ENCODE assay signal across 14 cellular contexts in the genomic region with DNA sequence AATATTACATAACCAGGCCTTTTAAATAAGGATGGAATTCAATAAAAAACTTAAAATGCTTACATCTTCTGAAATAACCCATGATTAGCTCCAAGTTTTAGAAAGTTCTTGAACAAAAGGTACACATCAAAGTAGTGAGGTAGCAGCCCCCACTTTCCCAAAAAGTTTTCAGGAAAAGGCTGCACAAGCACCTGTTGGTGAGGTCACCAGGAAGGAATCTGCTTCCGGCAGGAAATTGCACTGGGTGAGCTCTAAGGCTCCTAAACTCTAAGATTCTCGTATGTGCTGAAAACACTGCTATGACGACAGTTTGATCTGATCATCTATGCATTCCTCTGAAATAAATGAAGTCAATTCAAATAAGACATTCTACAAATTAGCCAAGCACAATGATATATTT. TPM values are rescaled to one million over a fixed set of nuclear protein-coding genes. Genes with fewer than 3 reads are reported as not detected.
DNase-seq lines count a peak whose midpoint lies in the region; ATAC-seq, FAIRE-seq and TF ChIP-seq lines count a peak whose summit lies in the region.
"Had no signal": no experiment of that assay in that cellular context is flagged by ENCODE, and none has a peak within 500 bp of the region (broad histone marks: within the 10 kb centered on the region; RNA-seq: fewer than 3 reads in every experiment).

No MANE protein-coding gene starts in this region.

- H3K4me3 ChIP-seq in K562 (no peak overlapping the region), skeletal muscle tissue (ENCODE audit: low read length in 3 of 3) (peak overlapping the region; percentile 28 to 48 (median 41))
- H3K4me3 ChIP-seq: esophagus squamous epithelium, MG63, tibial artery had no signal

- no peak overlapping the region for H2AFZ ChIP-seq in K562 (ENCODE audit: low read depth, low read length)

- no peak for FAIRE-seq in K562 (lab: Jason Lieb, UNC)

- no peaks in the 10 kb centered on the region for H3K9me1 ChIP-seq in K562 (ENCODE audit: control insufficient read depth, insufficient read depth, low read length)

- CTCF ChIA-PET in K562 (lab: Yijun Ruan, JAX; ENCODE audit: low intra/inter-chr PET ratio): no interaction called here

- no TSS peak for BruUV-seq in K562 (replicated peaks; lab: Mats Ljungman, UMichigan)

- DNase-seq in DMS153 (lab: John Stamatoyannopoulos, UW) (peak; percentile 38), DMS153 treated with DMSO at 0.1 percent for 48 hours (lab: John Stamatoyannopoulos, UW; ENCODE audit: unreplicated experiment) (no peak), K562 (ENCODE audit: extremely low read depth in 1 of 4, low spot score in 3 of 4) (no peak), iris pigment epithelial cell (ENCODE audit: low read depth) (peak; percentile 55), RPMI8226 (no peak), G401 (ENCODE audit: low spot score) (no peak), NCI-H187 (lab: John Stamatoyannopoulos, UW) (no peak)
- DNase-seq: activated effector memory CD4-positive, alpha-beta T cell treated with Interleukin-2 at 50 U/mL for 16 hours; esophagus squamous epithelium; MG63; naive thymus-derived CD8-positive, alpha-beta T cell; tibial artery had no signal

- no peak overlapping the region for H3K4me2 ChIP-seq in K562 (ENCODE audit: insufficient read depth, low read length)

- in situ Hi-C loops in K562 (cut with MboI): no loop called here
- in situ Hi-C loops in G401 (cut with HindIII; ENCODE audit: low sequenced_read_pairs): no loop called here

- TF ChIP-seq RAD21 in K562 (CRISPR knock-in tag; conservative IDR thresholded peaks at IDR 0.05 in 1 of 2, IDR thresholded peaks at IDR 0.05 in 1 of 2): no peak

- TF ChIP-seq POLR2A in K562 (conservative IDR thresholded peaks at IDR 0.05): no peak

- TF ChIP-seq EP300 in K562 (IDR thresholded peaks at IDR 0.05; ENCODE audit: low read length): no peak

- no peaks in the 10 kb centered on the region for H4K20me1 ChIP-seq in K562 (replicated peaks; ENCODE audit: control insufficient read depth, insufficient read depth, low read length)

- H3K27me3 ChIP-seq in K562 (ENCODE audit: control insufficient read depth in 2 of 2, insufficient read depth in 2 of 2, low read length in 2 of 2) (no peaks in the 10 kb centered on the region), skeletal muscle tissue (ENCODE audit: control insufficient read depth in 3 of 3, insufficient read depth in 3 of 3, low read length in 3 of 3) (no peaks in the 10 kb centered on the region)
- H3K27me3 ChIP-seq: esophagus squamous epithelium, MG63, tibial artery had no signal

- TF ChIP-seq CTCF in K562 (IDR thresholded peaks at IDR 0.05 in 2 of 3, conservative IDR thresholded peaks at IDR 0.05 in 1 of 3; ENCODE audit: insufficient read depth in 2 of 3, low read depth in 1 of 3, low read length in 3 of 3): no peak

- H3K9me3 ChIP-seq in K562 (replicated peaks; ENCODE audit: control insufficient read depth, insufficient read depth, low read depth, low read length) (no peaks in the 10 kb centered on the region), skeletal muscle tissue (ENCODE audit: control insufficient read depth in 3 of 3, low read length in 3 of 3) (no peaks in the 10 kb centered on the region)
- H3K9me3 ChIP-seq: esophagus squamous epithelium, MG63, tibial artery had no signal

- H3K27ac ChIP-seq in K562 (ENCODE audit: extremely low read depth, low read depth, low read length): no peak overlapping the region
- H3K27ac ChIP-seq in skeletal muscle tissue (ENCODE audit: low read depth, low read length): peak overlapping the region; percentile 55
- H3K27ac ChIP-seq: 22Rv1, esophagus squamous epithelium, tibial artery had no signal

- POLR2A ChIA-PET in K562 (lab: Yijun Ruan, JAX): no interaction called here

- H3K9ac ChIP-seq in K562 (ENCODE audit: insufficient read depth in 1 of 2, low read depth in 2 of 2, low read length in 2 of 2): no peak overlapping the region
- H3K9ac ChIP-seq in skeletal muscle tissue (ENCODE audit: low read depth in 1 of 3, low read length in 3 of 3): peak overlapping the region in 2 of 3 donors; percentile 34 to 47

- no peaks in the 10 kb centered on the region for H3K36me3 ChIP-seq in K562 (ENCODE audit: control insufficient read depth, insufficient read depth, low read length)
- no peaks in the 10 kb centered on the region for H3K36me3 ChIP-seq in skeletal muscle tissue (ENCODE audit: control insufficient read depth in 3 of 3, insufficient read depth in 3 of 3, low read length in 3 of 3)
- H3K36me3 ChIP-seq: esophagus squamous epithelium, MG63 had no signal

- 71% methylated on average over 3 of the region's 3 CpGs for WGBS in K562 (ENCODE audit: insufficient coverage, low coverage, missing lambda C conversion rate)

- intact Hi-C loops in K562 (cut with micrococcal nuclease): no loop called here

- ATAC-seq in K562: no peak
- ATAC-seq: naive thymus-derived CD8-positive, alpha-beta T cell had no signal

- H3K4me1 ChIP-seq in K562 (replicated peaks in 1 of 2; ENCODE audit: control insufficient read depth in 2 of 2, insufficient read depth in 2 of 2, low read length in 2 of 2) (peaks cover 0 to 9% of the 10 kb centered on the region in 2 experiments; a peak in 3 of 5 replicates), skeletal muscle tissue (ENCODE audit: control insufficient read depth in 3 of 3, insufficient read depth in 3 of 3, low read length in 3 of 3) (peaks cover 0 to 10% (median 9%) of the 10 kb centered on the region in 3 donors)
- H3K4me1 ChIP-seq: esophagus squamous epithelium, tibial artery had no signal

- H3K79me2 ChIP-seq in K562 (ENCODE audit: control insufficient read depth, insufficient read depth, low read length): no peaks in the 10 kb centered on the region

TF ChIP-seq in K562, 482 proteins besides CTCF, POLR2A, EP300 and RAD21 (continues in another document):
- TF ChIP-seq TARDBP (IDR thresholded peaks at IDR 0.05): no peak
- TF ChIP-seq, protein P1, sequence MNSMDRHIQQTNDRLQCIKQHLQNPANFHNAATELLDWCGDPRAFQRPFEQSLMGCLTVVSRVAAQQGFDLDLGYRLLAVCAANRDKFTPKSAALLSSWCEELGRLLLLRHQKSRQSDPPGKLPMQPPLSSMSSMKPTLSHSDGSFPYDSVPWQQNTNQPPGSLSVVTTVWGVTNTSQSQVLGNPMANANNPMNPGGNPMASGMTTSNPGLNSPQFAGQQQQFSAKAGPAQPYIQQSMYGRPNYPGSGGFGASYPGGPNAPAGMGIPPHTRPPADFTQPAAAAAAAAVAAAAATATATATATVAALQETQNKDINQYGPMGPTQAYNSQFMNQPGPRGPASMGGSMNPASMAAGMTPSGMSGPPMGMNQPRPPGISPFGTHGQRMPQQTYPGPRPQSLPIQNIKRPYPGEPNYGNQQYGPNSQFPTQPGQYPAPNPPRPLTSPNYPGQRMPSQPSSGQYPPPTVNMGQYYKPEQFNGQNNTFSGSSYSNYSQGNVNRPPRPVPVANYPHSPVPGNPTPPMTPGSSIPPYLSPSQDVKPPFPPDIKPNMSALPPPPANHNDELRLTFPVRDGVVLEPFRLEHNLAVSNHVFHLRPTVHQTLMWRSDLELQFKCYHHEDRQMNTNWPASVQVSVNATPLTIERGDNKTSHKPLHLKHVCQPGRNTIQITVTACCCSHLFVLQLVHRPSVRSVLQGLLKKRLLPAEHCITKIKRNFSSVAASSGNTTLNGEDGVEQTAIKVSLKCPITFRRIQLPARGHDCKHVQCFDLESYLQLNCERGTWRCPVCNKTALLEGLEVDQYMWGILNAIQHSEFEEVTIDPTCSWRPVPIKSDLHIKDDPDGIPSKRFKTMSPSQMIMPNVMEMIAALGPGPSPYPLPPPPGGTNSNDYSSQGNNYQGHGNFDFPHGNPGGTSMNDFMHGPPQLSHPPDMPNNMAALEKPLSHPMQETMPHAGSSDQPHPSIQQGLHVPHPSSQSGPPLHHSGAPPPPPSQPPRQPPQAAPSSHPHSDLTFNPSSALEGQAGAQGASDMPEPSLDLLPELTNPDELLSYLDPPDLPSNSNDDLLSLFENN (IDR thresholded peaks at IDR 0.05; ENCODE audit: low read depth in 2 of 2, low read length in 2 of 2): no peak
- TF ChIP-seq GABPB1 (CRISPR knock-in tag; IDR thresholded peaks at IDR 0.05): no peak
- TF ChIP-seq, protein P2, sequence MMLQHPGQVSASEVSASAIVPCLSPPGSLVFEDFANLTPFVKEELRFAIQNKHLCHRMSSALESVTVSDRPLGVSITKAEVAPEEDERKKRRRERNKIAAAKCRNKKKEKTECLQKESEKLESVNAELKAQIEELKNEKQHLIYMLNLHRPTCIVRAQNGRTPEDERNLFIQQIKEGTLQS (IDR thresholded peaks at IDR 0.05): peak; percentile 31; the same call in 1 of the 2 replicates
- TF ChIP-seq, protein P2 (CRISPR knock-in tag; conservative IDR thresholded peaks at IDR 0.05): no peak
- TF ChIP-seq RBM39 (optimal IDR thresholded peaks at IDR 0.05; ENCODE audit: low read depth, low read length): no peak

RNA-seq across cellular contexts. Expression of a gene that starts 34.3 kb away (rescaled TPM):
- 118 and 173 TPM in 2 replicates for total RNA-seq in K562 (2011; cell fraction: chromatin; rRNA removed; ENCODE audit: low replicate concordance)
- 48.5 and 49.9 TPM in 2 replicates for total RNA-seq in K562 (2011; cell fraction: nucleolus; rRNA removed)
- 66.6 and 71.6 TPM in 2 replicates for total RNA-seq in K562 (2011; cell fraction: nucleoplasm; rRNA removed)
- total RNA-seq in K562 (2014; rRNA removed) (36.7 and 37.3 TPM in 2 replicates), K562 (2014; rRNA removed; fragmentation: Illumina TruSeq; extraction: Trizol) (25.7 and 27.4 TPM in 2 replicates), K562 (2015; rRNA removed; fragmentation: Illumina TruSeq; extraction: Trizol) (21.9 and 24.0 TPM in 2 replicates), K562 (2021) (77.2 and 77.7 TPM in 2 replicates), skeletal muscle tissue (5.7 TPM)
- polyA plus RNA-seq in K562 (2011; rRNA removed) (43.3 and 50.2 TPM in 2 replicates), K562 (2014; fragmentation: Illumina TruSeq; extraction: Trizol) (40.1 and 41.6 TPM in 2 replicates), K562 (2014; fragmentation: Nextera tagmentation; extraction: Ambion mirVana) (1 to 10 TPM; 2.2 to 2.5 TPM), K562 (2014; rRNA removed) (34.3 and 37.1 TPM in 2 replicates)
- polyA plus RNA-seq in K562 (2011; cell fraction: cytosol; rRNA removed): 38.9 and 74.2 TPM in 2 replicates
- 51.9 and 63.4 TPM in 2 replicates for polyA plus RNA-seq in K562 (2011; cell fraction: nucleus; rRNA removed)
- 41.2 and 101 TPM in 2 replicates for polyA plus RNA-seq in K562 (2012)
- polyA minus RNA-seq in K562 (2011; rRNA and poly(A)+ RNA removed): 70.1 and 70.2 TPM in 2 replicates
- polyA minus RNA-seq in K562 (2011; cell fraction: cytosol; rRNA and poly(A)+ RNA removed): 70.3 and 94.5 TPM in 2 replicates
- polyA minus RNA-seq in K562 (2011; cell fraction: nucleus; rRNA and poly(A)+ RNA removed): 45.9 and 78.4 TPM in 2 replicates
- total RNA-seq in G401 (2014; rRNA removed; shearing (Covaris generic)): 30.3 and 32.5 TPM in 2 replicates

Comparison
In these comparisons a context has a peak if more than half of its experiments do, and no peak if none do; other contexts are left out.
1. DNase-seq: peak in DMS153 (single experiment) and iris pigment epithelial cell (single experiment); none in DMS153 treated with DMSO at 0.1 percent for 48 hours (single experiment), K562 (0 of 4), RPMI8226 (single experiment), G401 (single experiment) and NCI-H187 (0 of 2).
2. H3K9ac ChIP-seq: peak in skeletal muscle tissue (2 of 3); none in K562 (0 of 2).